ENCODE assay signal across 11 cellular contexts in genomic region chr17:76566988-76567431, GRCh38. TPM values are rescaled to one million over a fixed set of nuclear protein-coding genes. Genes with fewer than 3 reads are reported as not detected.
DNase-seq lines count a peak whose midpoint lies in the region; ATAC-seq, FAIRE-seq and TF ChIP-seq lines count a peak whose summit lies in the region.
"Had no signal": no experiment of that assay in that cellular context is flagged by ENCODE, and none has a peak within 500 bp of the region (broad histone marks: within the 10 kb centered on the region; RNA-seq: fewer than 3 reads in every experiment).

No MANE protein-coding gene starts in this region.

- WGBS in GM12878 (ENCODE audit: insufficient coverage, insufficient replicate concordance, low lambda C conversion rate, missing lambda C conversion rate): 74% methylated on average over 5 of the region's 5 CpGs

- BruUV-seq in GM12878 (replicated peaks; lab: Mats Ljungman, UMichigan): no TSS peak

- no peak for TF ChIP-seq EP300 in GM12878 (IDR thresholded peaks at IDR 0.05; ENCODE audit: borderline replicate concordance in 1 of 2, control insufficient read depth in 1 of 2, low read depth in 2 of 2, low read length in 2 of 2)

- no peak for FAIRE-seq in GM12878 (lab: Jason Lieb, UNC)

- H3K4me1 ChIP-seq in CD8-positive, alpha-beta memory T cell (ENCODE audit: insufficient read depth, low read length): peaks cover 18% of the 10 kb centered on the region
- H3K4me1 ChIP-seq in GM12878 (ENCODE audit: control insufficient read depth, insufficient read depth, low read length) (peaks cover 13% of the 10 kb centered on the region), parathyroid adenoma (peaks cover 5% of the 10 kb centered on the region), vagina (peaks cover 31% of the 10 kb centered on the region)

- no peak for TF ChIP-seq RAD21 in GM12878 (IDR thresholded peaks at IDR 0.05; ENCODE audit: insufficient read depth, low read depth, low read length)

- H2AFZ ChIP-seq in GM12878 (ENCODE audit: control insufficient read depth, low read depth, low read length): no peak overlapping the region
- no peak overlapping the region for H2AFZ ChIP-seq in parathyroid adenoma

- RAD21 ChIA-PET in GM12878 (lab: Charles Lee; ENCODE audit: unreplicated experiment): interaction anchor here (0.5 to 1.6 kb wide), 3 partner anchors 57 to 690 kb away, joined by 3 to 5 read pairs (median 4); no protein-coding TSS in a partner anchor

- no peak overlapping the region for H3K4me2 ChIP-seq in GM12878 (ENCODE audit: control insufficient read depth, insufficient read depth)
- peak overlapping the region; percentile 44 for H3K4me2 ChIP-seq in parathyroid adenoma (ENCODE audit: low read length)

- SMC1A ChIA-PET in GM12878 (lab: Charles Lee; ENCODE audit: uncharacterized antibody, unreplicated experiment): interaction anchor here (1.0 to 2.8 kb wide), 8 partner anchors 9 to 165 kb away, joined by 3 to 14 read pairs (median 4); no protein-coding TSS in a partner anchor

- H3K9ac ChIP-seq in GM12878 (ENCODE audit: control insufficient read depth, insufficient read depth, low read length) (no peak overlapping the region), parathyroid adenoma (no peak overlapping the region)

- H3K27me3 Mint-ChIP-seq in CD8-positive, alpha-beta memory T cell: no peaks in the 10 kb centered on the region

- peaks cover under 1% of the 10 kb centered on the region; the same call in 1 of the 2 replicates for H4K20me1 ChIP-seq in GM12878 (ENCODE audit: control insufficient read depth, insufficient read depth)

- H3K27me3 ChIP-seq in CD8-positive, alpha-beta memory T cell (ENCODE audit: insufficient read depth, low read length, poor library complexity, severe bottlenecking): no peaks in the 10 kb centered on the region
- H3K27me3 ChIP-seq in H7 (ENCODE audit: control insufficient read depth, insufficient read depth, low read length) (no peaks in the 10 kb centered on the region), GM12878 (replicated peaks in 1 of 2; ENCODE audit: control insufficient read depth in 2 of 2, insufficient read depth in 2 of 2, low read length in 1 of 2) (no peaks in the 10 kb centered on the region), parathyroid adenoma (ENCODE audit: control insufficient read depth, insufficient read depth, low read length) (no peaks in the 10 kb centered on the region), vagina (no peaks in the 10 kb centered on the region)
- H3K27me3 ChIP-seq: right atrium auricular region had no signal

- H3K4me3 Mint-ChIP-seq in CD8-positive, alpha-beta memory T cell: peak overlapping the region in 3 of 7 donors; percentile 46 to 53 (median 52)

- TF ChIP-seq CTCF in GM12878 (IDR thresholded peaks at IDR 0.05 in 2 of 3, conservative IDR thresholded peaks at IDR 0.05 in 1 of 3; ENCODE audit: control insufficient read depth in 2 of 3, extremely low read depth in 1 of 3, insufficient read depth in 1 of 3, low read depth in 3 of 3, low read length in 3 of 3): no peak
- no peak for TF ChIP-seq CTCF in parathyroid adenoma (IDR thresholded peaks at IDR 0.05)
- no peak for TF ChIP-seq CTCF in vagina (IDR thresholded peaks at IDR 0.05)

- in situ Hi-C loops in GM12878 (cut with MboI): no loop called here

- H3K4me1 Mint-ChIP-seq in CD8-positive, alpha-beta memory T cell: peaks cover 39 to 53% (median 47%) of the 10 kb centered on the region in 3 donors

- peaks cover 13 to 43% (median 17%) of the 10 kb centered on the region in 3 donors for H3K36me3 Mint-ChIP-seq in CD8-positive, alpha-beta memory T cell

- no peak overlapping the region for H3K4me3 ChIP-seq in CD8-positive, alpha-beta memory T cell (ENCODE audit: low read length)
- H3K4me3 ChIP-seq in H7 (ENCODE audit: insufficient read depth, low read depth, low read length) (no peak overlapping the region), GM12878 (no peak overlapping the region), parathyroid adenoma (ENCODE audit: low read depth, low read length) (peak overlapping the region; percentile 32), vagina (no peak overlapping the region)
- H3K4me3 ChIP-seq: right atrium auricular region had no signal

- peaks cover 23% of the 10 kb centered on the region for H3K36me3 ChIP-seq in CD8-positive, alpha-beta memory T cell (ENCODE audit: insufficient read depth, low read length)
- H3K36me3 ChIP-seq in H7 (replicated peaks; ENCODE audit: control insufficient read depth, insufficient read depth, low read length) (peaks cover 16% of the 10 kb centered on the region), GM12878 (ENCODE audit: control insufficient read depth in 2 of 2, insufficient read depth in 2 of 2, low read length in 1 of 2) (peaks cover 7 to 17% of the 10 kb centered on the region in 2 experiments), parathyroid adenoma (ENCODE audit: control insufficient read depth, insufficient read depth, low read length) (no peaks in the 10 kb centered on the region), vagina (peaks cover 0 to 10% of the 10 kb centered on the region in 2 donors)

- CTCF ChIA-PET in CD8-positive, alpha-beta memory T cell (lab: Charles Lee): interaction anchor here (1.3 to 7.3 kb wide), 5 partner anchors 9 to 60 kb away, joined by 4 to 37 read pairs (median 10); no protein-coding TSS in a partner anchor
- CTCF ChIA-PET in GM12878 (lab: Yijun Ruan, JAX): interaction anchor here (0.6 to 2.6 kb wide), 9 partner anchors 9 to 182 kb away, joined by 3 to 17 read pairs (median 3); partner anchors contain the start of gene ST6GALNAC2

- no peaks in the 10 kb centered on the region for H3K9me3 Mint-ChIP-seq in CD8-positive, alpha-beta memory T cell

- intact Hi-C loops in GM12878 (cut with micrococcal nuclease; ENCODE audit: unreplicated experiment) (loop anchor here (10.0 kb wide), 1 partner anchor 128 kb away; no protein-coding TSS in a partner anchor), vagina (cut with DNase I) (no loop called here)

- peak overlapping the region; percentile 50 to 93 (median 88) for H3K27ac Mint-ChIP-seq in CD8-positive, alpha-beta memory T cell

- no peak overlapping the region for H3K27ac ChIP-seq in CD8-positive, alpha-beta memory T cell (ENCODE audit: low read depth, low read length)
- H3K27ac ChIP-seq in GM12878 (ENCODE audit: control insufficient read depth, insufficient read depth) (no peak overlapping the region), parathyroid adenoma (no peak overlapping the region), vagina (no peak overlapping the region)

- H3K79me2 ChIP-seq in GM12878 (ENCODE audit: control insufficient read depth, insufficient read depth, low read length) (peaks cover 7% of the 10 kb centered on the region), parathyroid adenoma (no peaks in the 10 kb centered on the region)

- ATAC-seq in GM12878 (no peak), GM19351 (IDR thresholded peaks at IDR 0.05; ENCODE audit: unreplicated experiment) (no peak)

- no peaks in the 10 kb centered on the region for H3K9me3 ChIP-seq in CD8-positive, alpha-beta memory T cell (ENCODE audit: low read length)
- no peaks in the 10 kb centered on the region for H3K9me3 ChIP-seq in GM12878 (replicated peaks; ENCODE audit: control insufficient read depth, insufficient read depth, low read length)
- no peaks in the 10 kb centered on the region for H3K9me3 ChIP-seq in parathyroid adenoma (ENCODE audit: control insufficient read depth, low read length)
- H3K9me3 ChIP-seq in vagina: no peaks in the 10 kb centered on the region
- H3K9me3 ChIP-seq: right atrium auricular region had no signal

- no peak for DNase-seq in CD8-positive, alpha-beta memory T cell
- DNase-seq in H7: peak; percentile 43
- no peak for DNase-seq in GM12878 (ENCODE audit: low read depth, low spot score)
- DNase-seq in superior temporal gyrus (ENCODE audit: extremely low spot score): no peak
- no peak for DNase-seq in vagina (ENCODE audit: extremely low spot score in 2 of 2)
- DNase-seq: activated effector memory CD4-positive, alpha-beta T cell treated with anti-CD3 and anti-CD28 coated beads, Interleukin-2, amount 50 U/mL, for 16 hours; stimulated activated CD4-positive, alpha-beta T cell treated with anti-CD3 and anti-CD28 coated beads, Interleukin-4, amount 100 ng/mL, for 1 hour; stimulated activated naive CD4-positive, alpha-beta T cell treated with Interleukin-2 at 50 U/mL for 16 hours had no signal

- POLR2A ChIA-PET in CD8-positive, alpha-beta memory T cell (lab: Charles Lee): no interaction called here
- POLR2A ChIA-PET in GM12878 (lab: Charles Lee): interaction anchor here (0.6 to 1.3 kb wide), 3 partner anchors 8 to 457 kb away, joined by 3 to 6 read pairs (median 3); no protein-coding TSS in a partner anchor

- peak; percentile 35; the same call in 1 of the 2 replicates for TF ChIP-seq POLR2A in GM12878 (IDR thresholded peaks at IDR 0.05; ENCODE audit: low read depth, low read length)
- no peak for TF ChIP-seq POLR2A in vagina (IDR thresholded peaks at IDR 0.05)

RNA-seq across cellular contexts. Expression of gene ST6GALNAC2, which starts 18.6 kb away (rescaled TPM):
- 1 to 10 TPM in 1 of 2 experiments, under 1 TPM in 1; 0.83 to 1.0 TPM for total RNA-seq in CD8-positive, alpha-beta memory T cell
- polyA plus RNA-seq in CD8-positive, alpha-beta memory T cell: 2.9 TPM
- total RNA-seq in H7 (2014; rRNA removed; shearing (Covaris generic)): 1.7 and 2.4 TPM in 2 replicates
- total RNA-seq in GM12878 (2013; cell fraction: nucleolus; rRNA removed): not detected in 2 replicates
- total RNA-seq in GM12878 (2014; rRNA removed) (0.23 TPM in 1 of 2 replicates, not detected in the other), GM12878 (2014; rRNA removed; fragmentation: Illumina TruSeq; extraction: Trizol) (not detected in 2 replicates), GM12878 (2021) (0.13 and 0.41 TPM in 2 replicates), vagina (24.8 TPM)
- 0.12 TPM for polyA plus RNA-seq in GM12878 (2011; ENCODE audit: low read depth)
- polyA plus RNA-seq in GM12878 (2011; rRNA removed) (0.08 and 0.17 TPM in 2 replicates), GM12878 (2014; fragmentation: Illumina TruSeq; extraction: Trizol) (not detected in 2 replicates), GM12878 (2014; fragmentation: Nextera tagmentation; extraction: Ambion mirVana) (not detected), GM12878 (2014; rRNA removed) (0.18 TPM in 1 of 2 replicates, not detected in the other), GM12878 (2016; fragmentation: Nextera tagmentation; extraction: Ambion mirVana) (under 1 TPM in 1 of 2 experiments, not detected in 1; 0.24 TPM)
- polyA plus RNA-seq in GM12878 (2011; cell fraction: cytosol; rRNA removed): 0.06 and 0.12 TPM in 2 replicates
- 0.15 and 1.2 TPM in 2 replicates for polyA plus RNA-seq in GM12878 (2011; cell fraction: nucleus; rRNA removed)
- 0.28 TPM in 1 of 2 replicates, not detected in the other for polyA plus RNA-seq in GM12878 (2012)
- not detected in 2 replicates for polyA minus RNA-seq in GM12878 (2011; rRNA and poly(A)+ RNA removed)
- not detected in 2 replicates for polyA minus RNA-seq in GM12878 (2011; cell fraction: cytosol; rRNA and poly(A)+ RNA removed)
- not detected in 2 replicates for polyA minus RNA-seq in GM12878 (2011; cell fraction: nucleus; rRNA and poly(A)+ RNA removed)

RNA-seq across cellular contexts. Expression of gene PRCD, which starts 27.2 kb away (rescaled TPM):
- under 1 TPM; 0.38 to 0.53 TPM for total RNA-seq in CD8-positive, alpha-beta memory T cell
- 1.2 TPM for polyA plus RNA-seq in CD8-positive, alpha-beta memory T cell
- 0.70 and 0.83 TPM in 2 replicates for total RNA-seq in H7 (2014; rRNA removed; shearing (Covaris generic))
- 2.4 TPM in 2 replicates for total RNA-seq in GM12878 (2013; cell fraction: nucleolus; rRNA removed)
- total RNA-seq in GM12878 (2014; rRNA removed): 0.44 TPM in 1 of 2 replicates, not detected in the other
- 0.18 TPM in 1 of 2 replicates, not detected in the other for total RNA-seq in GM12878 (2014; rRNA removed; fragmentation: Illumina TruSeq; extraction: Trizol)
- total RNA-seq in GM12878 (2021): 0.37 and 0.95 TPM in 2 replicates
- not detected for polyA plus RNA-seq in GM12878 (2011; ENCODE audit: low read depth)
- 0.22 and 0.49 TPM in 2 replicates for polyA plus RNA-seq in GM12878 (2011; rRNA removed)
- polyA plus RNA-seq in GM12878 (2011; cell fraction: cytosol; rRNA removed): 0.24 and 0.48 TPM in 2 replicates
- 0.50 and 1.4 TPM in 2 replicates for polyA plus RNA-seq in GM12878 (2011; cell fraction: nucleus; rRNA removed)
- 0.45 TPM in 1 of 2 replicates, not detected in the other for polyA plus RNA-seq in GM12878 (2012)
- not detected in 2 replicates for polyA plus RNA-seq in GM12878 (2014; fragmentation: Illumina TruSeq; extraction: Trizol)
- under 1 TPM in 1 of 2 experiments, not detected in 1; 0.31 TPM for polyA plus RNA-seq in GM12878 (2014; fragmentation: Nextera tagmentation; extraction: Ambion mirVana)
- polyA plus RNA-seq in GM12878 (2014; rRNA removed): 0.51 TPM in 1 of 2 replicates, not detected in the other
- under 1 TPM; 0.37 to 0.55 TPM for polyA plus RNA-seq in GM12878 (2016; fragmentation: Nextera tagmentation; extraction: Ambion mirVana)
- polyA minus RNA-seq in GM12878 (2011; rRNA and poly(A)+ RNA removed): not detected in 2 replicates
- polyA minus RNA-seq in GM12878 (2011; cell fraction: cytosol; rRNA and poly(A)+ RNA removed): not detected in 2 replicates
- polyA minus RNA-seq in GM12878 (2011; cell fraction: nucleus; rRNA and poly(A)+ RNA removed): not detected in 2 replicates
- 21.4 TPM for total RNA-seq in vagina

RNA-seq across cellular contexts. Expression of gene CYGB, which starts 29.5 kb away (rescaled TPM):
- total RNA-seq in CD8-positive, alpha-beta memory T cell: not detected
- 0.23 TPM for polyA plus RNA-seq in CD8-positive, alpha-beta memory T cell
- 1.4 and 3.5 TPM in 2 replicates for total RNA-seq in H7 (2014; rRNA removed; shearing (Covaris generic))
- total RNA-seq in GM12878 (2013; cell fraction: nucleolus; rRNA removed): not detected in 2 replicates
- 0.34 TPM in 1 of 2 replicates, not detected in the other for total RNA-seq in GM12878 (2014; rRNA removed)
- total RNA-seq in GM12878 (2014; rRNA removed; fragmentation: Illumina TruSeq; extraction: Trizol): not detected in 2 replicates
- not detected in 2 replicates for total RNA-seq in GM12878 (2021)
- not detected for polyA plus RNA-seq in GM12878 (2011; ENCODE audit: low read depth)
- polyA plus RNA-seq in GM12878 (2011; rRNA removed): not detected in 2 replicates
- 0.09 TPM in 1 of 2 replicates, not detected in the other for polyA plus RNA-seq in GM12878 (2011; cell fraction: cytosol; rRNA removed)
- polyA plus RNA-seq in GM12878 (2011; cell fraction: nucleus; rRNA removed): 0.25 TPM in 1 of 2 replicates, not detected in the other
- polyA plus RNA-seq in GM12878 (2012): not detected in 2 replicates
- not detected in 2 replicates for polyA plus RNA-seq in GM12878 (2014; fragmentation: Illumina TruSeq; extraction: Trizol)
- polyA plus RNA-seq in GM12878 (2014; fragmentation: Nextera tagmentation; extraction: Ambion mirVana): not detected
- not detected in 2 replicates for polyA plus RNA-seq in GM12878 (2014; rRNA removed)
- polyA plus RNA-seq in GM12878 (2016; fragmentation: Nextera tagmentation; extraction: Ambion mirVana): not detected
- polyA minus RNA-seq in GM12878 (2011; rRNA and poly(A)+ RNA removed): 0.31 TPM in 1 of 2 replicates, not detected in the other
- not detected in 2 replicates for polyA minus RNA-seq in GM12878 (2011; cell fraction: cytosol; rRNA and poly(A)+ RNA removed)
- polyA minus RNA-seq in GM12878 (2011; cell fraction: nucleus; rRNA and poly(A)+ RNA removed): not detected in 2 replicates
- total RNA-seq in vagina: 30.0 TPM
